ENCODE assay signal across 8 cellular contexts in genomic region chr1:2226525-2227340, GRCh38. TPM values are rescaled to one million over a fixed set of nuclear protein-coding genes. Genes with fewer than 3 reads are reported as not detected.
DNase-seq lines count a peak whose midpoint lies in the region; ATAC-seq, FAIRE-seq and TF ChIP-seq lines count a peak whose summit lies in the region.

No MANE protein-coding gene starts in this region.

- TF ChIP-seq EP300 in H1 (IDR thresholded peaks at IDR 0.05; ENCODE audit: borderline replicate concordance in 1 of 2, low read depth in 2 of 2, low read length in 2 of 2) = no peak

- H2BK5ac ChIP-seq in H1 (ENCODE audit: low read depth, low read length) = 0 out of 2 replicates have a peak overlapping the region, but pooled peaks have one; percentile 94

- no peak overlapping the region for H2BK20ac ChIP-seq in H1 (ENCODE audit: low read length)

- no peak for TF ChIP-seq RAD21 in H1 (IDR thresholded peaks at IDR 0.05 in 1 of 2, conservative IDR thresholded peaks at IDR 0.05 in 1 of 2; ENCODE audit: low read depth in 2 of 2, low read length in 2 of 2)

- peaks cover 6% of the 10 kb centered on the region for H3K79me1 ChIP-seq in H1 (ENCODE audit: low read depth, low read length)

- H3K4ac ChIP-seq in H1 (replicated peaks; ENCODE audit: insufficient read length, low read depth, low read length) = peak overlapping the region; percentile 57

- peak overlapping the region; percentile 71 to 92 (median 86) for H3K4me3 Mint-ChIP-seq in naive thymus-derived CD4-positive, alpha-beta T cell

- no peaks in the 10 kb centered on the region for H3K27me3 ChIP-seq in H1 (replicated peaks in 1 of 4; ENCODE audit: control insufficient read depth in 3 of 4, extremely low read depth in 1 of 4, insufficient read depth in 3 of 4, low read length in 3 of 4)
- no peaks in the 10 kb centered on the region for H3K27me3 ChIP-seq in naive thymus-derived CD4-positive, alpha-beta T cell (ENCODE audit: control insufficient read depth in 2 of 2, insufficient read depth in 2 of 2, low read length in 2 of 2)

- no peak overlapping the region for H2BK15ac ChIP-seq in H1 (ENCODE audit: low read length)

- H3K27ac Mint-ChIP-seq in naive thymus-derived CD4-positive, alpha-beta T cell = peak overlapping the region in 8 of 9 donors; percentile 68 to 98 (median 92)

- TF ChIP-seq CTCF in LNCaP clone FGC (IDR thresholded peaks at IDR 0.05; ENCODE audit: control insufficient read depth, extremely low read depth, insufficient read depth) (no peak), H1 (IDR thresholded peaks at IDR 0.05; ENCODE audit: control extremely low read depth in 1 of 3, insufficient read depth in 1 of 3, low read depth in 1 of 3, low read length in 3 of 3) (no peak), D721Med (IDR thresholded peaks at IDR 0.05; ENCODE audit: insufficient read depth, missing control alignments) (no peak)

- no peak for TF ChIP-seq POLR2A in H1 (IDR thresholded peaks at IDR 0.05; ENCODE audit: control extremely low read depth in 1 of 2, low read depth in 2 of 2, low read length in 2 of 2)

- H3K79me2 ChIP-seq in H1 (ENCODE audit: control insufficient read depth in 1 of 2, insufficient read depth in 2 of 2, low read length in 2 of 2) = peaks cover 22 to 32% of the 10 kb centered on the region in 2 experiments

- POLR2A ChIA-PET in H1 (lab: Charles Lee; ENCODE audit: partially characterized antibody) = interaction anchor here (1.0 to 1.9 kb wide), 4 partner anchors 9 to 23 kb away, joined by 3 to 6 read pairs (median 4); no protein-coding TSS in a partner anchor
- POLR2A ChIA-PET in naive thymus-derived CD4-positive, alpha-beta T cell (lab: Charles Lee) = interaction anchor here (1.0 to 8.1 kb wide), 10 partner anchors 15 to 165 kb away, joined by 3 to 99 read pairs (median 6); partner anchors contain the start of genes FAAP20, MORN1 and RER1

- no peak overlapping the region for H2AFZ ChIP-seq in H1 (ENCODE audit: low read length)

- H3K9me3 ChIP-seq in H1 (ENCODE audit: insufficient read depth in 2 of 2, low read depth in 1 of 2, low read length in 1 of 2) = no peaks in the 10 kb centered on the region
- H3K9me3 ChIP-seq in naive thymus-derived CD4-positive, alpha-beta T cell (ENCODE audit: control insufficient read depth in 2 of 3, low read length in 3 of 3) = no peaks in the 10 kb centered on the region

- peaks cover 0 to 8% (median 0%) of the 10 kb centered on the region in 5 donors for H3K27me3 Mint-ChIP-seq in naive thymus-derived CD4-positive, alpha-beta T cell

- FAIRE-seq in H1 (lab: Jason Lieb, UNC) (no peak), D721Med (lab: Jason Lieb, UNC) (no peak)

- peaks cover 6 to 18% (median 10%) of the 10 kb centered on the region in 7 donors for H3K4me1 Mint-ChIP-seq in naive thymus-derived CD4-positive, alpha-beta T cell

- no peak overlapping the region for H2BK120ac ChIP-seq in H1 (replicated peaks; ENCODE audit: low read depth, low read length)

- intact Hi-C loops in naive thymus-derived CD4-positive, alpha-beta T cell (cut with micrococcal nuclease) = loop anchor here (1.0 to 2.0 kb wide), 5 partner anchors 14 to 322 kb away; partner anchors contain the start of genes MORN1 (in 1 of the 2) and RER1 (in 1 of the 2)

- peaks cover 23 to 30% of the 10 kb centered on the region in 2 experiments for H4K20me1 ChIP-seq in H1 (replicated peaks in 1 of 2; ENCODE audit: control insufficient read depth in 1 of 2, insufficient read depth in 2 of 2, low read length in 2 of 2)

- peaks cover 0 to 12% (median 4%) of the 10 kb centered on the region in 5 donors for H3K36me3 Mint-ChIP-seq in naive thymus-derived CD4-positive, alpha-beta T cell

- H3K56ac ChIP-seq in H1 (replicated peaks; ENCODE audit: insufficient read length, low read depth, low read length) = no peak overlapping the region

- H3K27ac ChIP-seq in H1 (ENCODE audit: low read depth, low read length) = peak overlapping the region; percentile 81; the same call in 1 of the 2 replicates
- H3K27ac ChIP-seq in naive thymus-derived CD4-positive, alpha-beta T cell (ENCODE audit: low read depth, low read length) = peak overlapping the region; percentile 72

- CTCF ChIA-PET in H1 (lab: Charles Lee; ENCODE audit: partially characterized antibody) = interaction anchor here (0.7 to 3.2 kb wide), 4 partner anchors 30 to 155 kb away, joined by 3 to 13 read pairs (median 5); partner anchors contain the start of gene FAAP20
- CTCF ChIA-PET in naive thymus-derived CD4-positive, alpha-beta T cell (lab: Charles Lee) = no interaction called here

- no peak overlapping the region for H3K23ac ChIP-seq in H1 (ENCODE audit: insufficient read length)

- no peaks in the 10 kb centered on the region for H3K36me3 ChIP-seq in H1 (ENCODE audit: control insufficient read depth in 2 of 4, insufficient read depth in 4 of 4, low read length in 3 of 4)
- H3K36me3 ChIP-seq in naive thymus-derived CD4-positive, alpha-beta T cell (ENCODE audit: control insufficient read depth in 2 of 3, insufficient read depth in 3 of 3, low read length in 3 of 3) = peaks cover 0 to 28% (median 0%) of the 10 kb centered on the region in 3 experiments

- peak overlapping the region; percentile 50; the same call in 1 of the 2 replicates for H2BK12ac ChIP-seq in H1 (ENCODE audit: low read depth, low read length)

- peak; percentile 1 for ATAC-seq in GM18520 (IDR thresholded peaks at IDR 0.05; ENCODE audit: unreplicated experiment)
- ATAC-seq in naive thymus-derived CD4-positive, alpha-beta T cell = no peak

- peak overlapping the region; percentile 29 for H4K5ac ChIP-seq in H1 (ENCODE audit: insufficient read length, low read depth, low read length)

- no peak overlapping the region for H3K14ac ChIP-seq in H1 (ENCODE audit: insufficient read length)

- peak overlapping the region; percentile 93 for H4K91ac ChIP-seq in H1 (replicated peaks; ENCODE audit: insufficient read length, low read length)

- 33% methylated on average over 20 of the region's 72 CpGs; no CpG with 5 or more reads in 1 of the 2 experiments for WGBS in H1 (ENCODE audit: extremely low coverage in 1 of 2, insufficient coverage in 1 of 2, insufficient read length in 1 of 2, insufficient replicate concordance in 2 of 2, low coverage in 1 of 2, low lambda C conversion rate in 2 of 2, missing lambda C conversion rate in 1 of 2), 2 experiments

- H3K4me3 ChIP-seq in LNCaP clone FGC (ENCODE audit: low read depth, low read length) (peak overlapping the region; percentile 65), H1 (ENCODE audit: extremely low read depth in 1 of 4, insufficient read depth in 2 of 4, low read depth in 3 of 4, low read length in 4 of 4) (peak overlapping the region; percentile 59 to 78 (median 64))
- H3K4me3 ChIP-seq in naive thymus-derived CD4-positive, alpha-beta T cell (ENCODE audit: low read length) = peak overlapping the region; percentile 33

- peak overlapping the region; percentile 95 for H4K8ac ChIP-seq in H1 (ENCODE audit: extremely low read depth, insufficient read depth, low read length)

- no peak for DNase-seq in LNCaP clone FGC (ENCODE audit: low read depth)
- DNase-seq in H1 (ENCODE audit: low read depth in 1 of 2, low spot score in 2 of 2) = peak in 1 of 2 experiments; percentile 70
- DNase-seq in naive thymus-derived CD4-positive, alpha-beta T cell = peak in 1 of 9 donors; percentile 35
- no peak for DNase-seq in D721Med (ENCODE audit: insufficient read length, low spot score)
- DNase-seq in putamen (ENCODE audit: low spot score) = no peak
- DNase-seq in COR-L47 (lab: John Stamatoyannopoulos, UW) = no peak
- no peak for DNase-seq in stimulated activated CD4-positive, alpha-beta T cell treated with anti-CD3 and anti-CD28 coated beads, Interleukin-2, amount 100 ng/mL, for 24 hours

- 0 out of 2 replicates have a peak overlapping the region, but pooled peaks have one; percentile 97 for H2AK5ac ChIP-seq in H1 (ENCODE audit: low read depth, low read length)

- H3K4me1 ChIP-seq in H1 (replicated peaks in 1 of 4; ENCODE audit: control insufficient read depth in 3 of 4, insufficient read depth in 4 of 4, low read length in 3 of 4) = peaks cover 0 to 28% (median 21%) of the 10 kb centered on the region in 4 experiments; a peak in 6 of 7 replicates
- peaks cover 5 to 6% of the 10 kb centered on the region in 2 donors for H3K4me1 ChIP-seq in naive thymus-derived CD4-positive, alpha-beta T cell (ENCODE audit: control insufficient read depth in 2 of 2, insufficient read depth in 2 of 2, low read length in 2 of 2)

- H3K18ac ChIP-seq in H1 (ENCODE audit: extremely low read depth, low read length) = no peak overlapping the region; the same call in none of the 2 replicates

- H3K9me3 Mint-ChIP-seq in naive thymus-derived CD4-positive, alpha-beta T cell = peaks cover 0 to 6% (median 0%) of the 10 kb centered on the region in 11 donors

- peak overlapping the region; percentile 4 to 78 (median 68); a peak in 5 of 7 replicates for H3K9ac ChIP-seq in H1 (replicated peaks in 1 of 4; ENCODE audit: extremely low read depth in 1 of 4, low read depth in 3 of 4, low read length in 3 of 4)

- H3K23me2 ChIP-seq in H1 (ENCODE audit: low read depth, low read length) = peaks cover 29% of the 10 kb centered on the region

- peak overlapping the region; percentile 84 to 92 for H3K4me2 ChIP-seq in H1 (ENCODE audit: insufficient read depth in 1 of 2, low read depth in 2 of 2, low read length in 2 of 2)

RNA-seq across cellular contexts. Expression of gene SKI, which starts 1.4 kb away (rescaled TPM):
- 80.2 and 87.6 TPM in 2 replicates for total RNA-seq in H1 (2021; fragmentation: NEBNext Ultra II Directional; extraction: Animal tissue kit (Norgen Biotek cat#: 25700))
- polyA plus RNA-seq in H1 (2011; rRNA removed) = 8.3 and 14.5 TPM in 2 replicates
- 8.6 TPM for polyA plus RNA-seq in H1 (2011; cell fraction: cytosol; rRNA removed)
- 19.2 TPM for polyA plus RNA-seq in H1 (2011; cell fraction: nucleus; rRNA removed)
- polyA plus RNA-seq in H1 (2012, experiment 1 of 2) = 24.8 to 35.9 TPM (median 32.3 TPM) in 4 replicates
- polyA plus RNA-seq in H1 (2012, experiment 2 of 2) = 36.5 TPM
- 40.2 TPM for polyA plus RNA-seq in H1 (2013, experiment 1 of 2)
- polyA plus RNA-seq in H1 (2013, experiment 2 of 2) = 39.7 TPM
- 6.3 and 7.3 TPM in 2 replicates for polyA minus RNA-seq in H1 (2011; rRNA and poly(A)+ RNA removed)
- polyA minus RNA-seq in H1 (2011; cell fraction: cytosol; rRNA and poly(A)+ RNA removed) = 30.0 TPM
- 27.1 TPM for polyA minus RNA-seq in H1 (2011; cell fraction: nucleus; rRNA and poly(A)+ RNA removed)
- 100 to 1,000 TPM in 2 of 5 experiments, 10 to 100 TPM in 3; 63.4 to 278 (median 97.9) TPM for total RNA-seq in naive thymus-derived CD4-positive, alpha-beta T cell
- polyA plus RNA-seq in naive thymus-derived CD4-positive, alpha-beta T cell = under 1 TPM; 0.61 to 0.92 TPM

RNA-seq across cellular contexts. Expression of gene FAAP20, which starts 32.2 kb away (rescaled TPM):
- total RNA-seq in H1 (2021; fragmentation: NEBNext Ultra II Directional; extraction: Animal tissue kit (Norgen Biotek cat#: 25700)) = 99.8 and 103 TPM in 2 replicates
- polyA plus RNA-seq in H1 (2011; rRNA removed) = 58.4 and 106 TPM in 2 replicates
- 49.4 TPM for polyA plus RNA-seq in H1 (2011; cell fraction: cytosol; rRNA removed)
- 69.8 TPM for polyA plus RNA-seq in H1 (2011; cell fraction: nucleus; rRNA removed)
- polyA plus RNA-seq in H1 (2012, experiment 1 of 2) = 51.1 to 69.6 TPM (median 60.7 TPM) in 4 replicates
- polyA plus RNA-seq in H1 (2012, experiment 2 of 2) = 65.5 TPM
- 95.7 TPM for polyA plus RNA-seq in H1 (2013, experiment 1 of 2)
- polyA plus RNA-seq in H1 (2013, experiment 2 of 2) = 90.2 TPM
- polyA minus RNA-seq in H1 (2011; rRNA and poly(A)+ RNA removed) = 5.5 and 6.4 TPM in 2 replicates
- polyA minus RNA-seq in H1 (2011; cell fraction: cytosol; rRNA and poly(A)+ RNA removed) = 32.8 TPM
- 18.1 TPM for polyA minus RNA-seq in H1 (2011; cell fraction: nucleus; rRNA and poly(A)+ RNA removed)
- 10 to 100 TPM; 43.2 to 56.2 (median 48.8) TPM for total RNA-seq in naive thymus-derived CD4-positive, alpha-beta T cell
- polyA plus RNA-seq in naive thymus-derived CD4-positive, alpha-beta T cell = 10 to 100 TPM; 55.9 to 77.0 TPM
